ENCODE assay signal across 9 cellular contexts in the genomic region with DNA sequence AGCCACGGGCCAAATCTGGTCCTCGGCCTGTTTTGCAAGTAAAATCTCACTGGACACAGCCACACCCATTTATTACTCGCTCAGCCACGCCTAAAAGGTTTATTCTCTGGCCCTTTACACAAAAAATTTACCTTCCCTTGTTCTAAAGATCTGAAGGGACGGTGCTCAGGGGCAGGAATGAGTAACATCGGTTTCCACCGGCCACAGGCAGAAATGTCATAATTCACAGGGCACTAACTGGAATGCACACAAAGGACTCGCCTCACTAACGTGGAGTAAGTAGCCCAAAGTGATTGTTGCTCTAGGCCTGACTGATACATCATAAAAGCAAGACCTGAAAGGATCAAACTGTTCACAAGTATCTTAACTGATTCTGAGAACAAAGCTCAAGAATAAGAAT. TPM values are rescaled to one million over a fixed set of nuclear protein-coding genes. Genes with fewer than 3 reads are reported as not detected.
A peak's percentile ranks its signal among the peaks of the same experiment; 100 is the strongest.
DNase-seq lines count a peak whose midpoint lies in the region; ATAC-seq and TF ChIP-seq lines count a peak whose summit lies in the region.
"Had no signal": no experiment of that assay in that cellular context is flagged by ENCODE, and none has a peak within 500 bp of the region (broad histone marks: within the 10 kb centered on the region; RNA-seq: fewer than 3 reads in every experiment).

No MANE protein-coding gene starts in this region.

- peaks cover 4% of the 10 kb centered on the region for H3K36me3 Mint-ChIP-seq in activated CD4-positive, alpha-beta T cell treated with anti-CD3 and anti-CD28 coated beads for 36 hours (ENCODE audit: low read depth)
- H3K36me3 Mint-ChIP-seq in stimulated activated memory B cell treated with anti-CD40 and anti-IgM and Interleukin-4, amounts not matched to agents 10 μg/mL and 1 μg/mL and 100 μg/mL, for 72 hours: no peaks in the 10 kb centered on the region

- intact Hi-C loops in activated CD4-positive, alpha-beta T cell treated with anti-CD3 and anti-CD28 coated beads for 36 hours (cut with DNase I, micrococcal nuclease): no loop called here
- intact Hi-C loops in PC-3 (cut with micrococcal nuclease): no loop called here

- H3K4me1 ChIP-seq in PC-3 (ENCODE audit: insufficient read depth, low read length): peaks cover 16% of the 10 kb centered on the region

- H3K9ac ChIP-seq in PC-3 (ENCODE audit: low read length): 0 out of 2 replicates have a peak overlapping the region, but pooled peaks have one; percentile 3

- peaks cover 5% of the 10 kb centered on the region for H3K9me3 Mint-ChIP-seq in activated CD4-positive, alpha-beta T cell treated with anti-CD3 and anti-CD28 coated beads for 36 hours (ENCODE audit: low read depth)
- no peaks in the 10 kb centered on the region for H3K9me3 Mint-ChIP-seq in stimulated activated memory B cell treated with anti-CD40 and anti-IgM and Interleukin-4, amounts not matched to agents 10 μg/mL and 1 μg/mL and 100 μg/mL, for 72 hours

- peak; percentile 28 for ATAC-seq in activated CD4-positive, alpha-beta T cell treated with anti-CD3 and anti-CD28 coated beads for 36 hours
- peak; percentile 61 for ATAC-seq in PC-3
- ATAC-seq in esophagus mucosa: peak; percentile 14
- ATAC-seq in stimulated activated memory B cell treated with anti-CD40 and anti-IgM and Interleukin-4, amounts not matched to agents 10 μg/mL and 1 μg/mL and 100 μg/mL, for 72 hours: peak; percentile 34
- no peak for ATAC-seq in GM19035 (IDR thresholded peaks at IDR 0.05; ENCODE audit: unreplicated experiment)
- ATAC-seq: A549 had no signal

- no peaks in the 10 kb centered on the region for H3F3A ChIP-seq in PC-3 (ENCODE audit: low read length, unreplicated experiment)

- peak overlapping the region; percentile 51 for H3K27ac ChIP-seq in PC-3 (ENCODE audit: low read length)
- H3K27ac ChIP-seq: A549 had no signal

- no peaks in the 10 kb centered on the region for H3K27me3 ChIP-seq in PC-3 (ENCODE audit: low read length)

- H3K9me3 ChIP-seq in PC-3 (ENCODE audit: low read length): no peaks in the 10 kb centered on the region

- H3K4me1 Mint-ChIP-seq in activated CD4-positive, alpha-beta T cell treated with anti-CD3 and anti-CD28 coated beads for 36 hours: peaks cover 28% of the 10 kb centered on the region
- H3K4me1 Mint-ChIP-seq in stimulated activated memory B cell treated with anti-CD40 and anti-IgM and Interleukin-4, amounts not matched to agents 10 μg/mL and 1 μg/mL and 100 μg/mL, for 72 hours: peaks cover 39% of the 10 kb centered on the region

- BruUV-seq in PC-3 (replicated peaks; lab: Mats Ljungman, UMichigan): no TSS peak

- POLR2A ChIA-PET in activated CD4-positive, alpha-beta T cell treated with anti-CD3 and anti-CD28 coated beads for 36 hours (lab: Charles Lee): interaction anchor here (1.1 kb wide), 1 partner anchor 158 kb away, joined by 5 read pairs; no protein-coding TSS in a partner anchor
- POLR2A ChIA-PET in PC-3 (lab: Charles Lee; ENCODE audit: unreplicated experiment): no interaction called here

- DNase-seq in activated CD4-positive, alpha-beta T cell treated with anti-CD3 and anti-CD28 coated beads for 36 hours: peak; percentile 41
- no peak for DNase-seq in activated CD4-positive, alpha-beta T cell treated with anti-CD3 and anti-CD28 coated beads for 48 hours
- DNase-seq in PC-3 (peak; percentile 59), dedifferentiated amniotic fluid mesenchymal stem cell (ENCODE audit: extremely low spot score) (no peak)
- DNase-seq in NK-92 treated with Interleukin-12 subunit alpha and Interleukin-12 subunit beta, amount 100 ng/mL, for 24 hours (lab: John Stamatoyannopoulos, UW): no peak

- H3K36me3 ChIP-seq in PC-3 (ENCODE audit: low read depth, low read length): peaks cover 4% of the 10 kb centered on the region; the same call in 1 of the 2 replicates

- peak overlapping the region; percentile 82 for H3K27ac Mint-ChIP-seq in activated CD4-positive, alpha-beta T cell treated with anti-CD3 and anti-CD28 coated beads for 36 hours
- peak overlapping the region; percentile 67 for H3K27ac Mint-ChIP-seq in stimulated activated memory B cell treated with anti-CD40 and anti-IgM and Interleukin-4, amounts not matched to agents 10 μg/mL and 1 μg/mL and 100 μg/mL, for 72 hours

- no peaks in the 10 kb centered on the region for H3K27me3 Mint-ChIP-seq in activated CD4-positive, alpha-beta T cell treated with anti-CD3 and anti-CD28 coated beads for 36 hours
- H3K27me3 Mint-ChIP-seq in stimulated activated memory B cell treated with anti-CD40 and anti-IgM and Interleukin-4, amounts not matched to agents 10 μg/mL and 1 μg/mL and 100 μg/mL, for 72 hours: peaks cover 17% of the 10 kb centered on the region

- H3K4me3 ChIP-seq in PC-3 (ENCODE audit: low read length): no peak overlapping the region
- H3K4me3 ChIP-seq: A549 had no signal

- TF ChIP-seq CTCF in PC-3 (conservative IDR thresholded peaks at IDR 0.05; ENCODE audit: low read depth, low read length): no peak

- no peaks in the 10 kb centered on the region for H3K9me2 ChIP-seq in PC-3 (replicated peaks; ENCODE audit: low read length)

- peak overlapping the region; percentile 15; the same call in 1 of the 2 replicates for H2AFZ ChIP-seq in PC-3 (ENCODE audit: low read length)

- H4K20me1 ChIP-seq in PC-3 (ENCODE audit: low read length): no peaks in the 10 kb centered on the region

- peak overlapping the region; percentile 39 for H3K4me3 Mint-ChIP-seq in activated CD4-positive, alpha-beta T cell treated with anti-CD3 and anti-CD28 coated beads for 36 hours
- H3K4me3 Mint-ChIP-seq in stimulated activated memory B cell treated with anti-CD40 and anti-IgM and Interleukin-4, amounts not matched to agents 10 μg/mL and 1 μg/mL and 100 μg/mL, for 72 hours: no peak overlapping the region

- CTCF ChIA-PET in activated CD4-positive, alpha-beta T cell treated with anti-CD3 and anti-CD28 coated beads for 36 hours (lab: Charles Lee): interaction anchor here (0.7 to 2.8 kb wide), 6 partner anchors 9 to 167 kb away, joined by 3 to 15 read pairs (median 5); a partner anchor contains a TSS
- CTCF ChIA-PET in PC-3 (lab: Charles Lee): no interaction called here

- H3K79me2 ChIP-seq in PC-3 (ENCODE audit: low read length): no peaks in the 10 kb centered on the region

- peak overlapping the region; percentile 50 for H3K4me2 ChIP-seq in PC-3 (ENCODE audit: low read length)
- H3K4me2 ChIP-seq: A549 had no signal

RNA-seq across cellular contexts. Expression of a gene that starts 9.0 kb away (rescaled TPM):
- total RNA-seq in activated CD4-positive, alpha-beta T cell treated with anti-CD3 and anti-CD28 coated beads for 36 hours: 100 to 1,000 TPM; 122 to 133 TPM
- total RNA-seq in PC-3 (2014; rRNA removed): 77.9 and 79.6 TPM in 2 replicates
- total RNA-seq in esophagus mucosa: 99.2 TPM

RNA-seq across cellular contexts. Expression of a gene that starts 36.1 kb away (rescaled TPM):
- total RNA-seq in activated CD4-positive, alpha-beta T cell treated with anti-CD3 and anti-CD28 coated beads for 36 hours: 1 to 10 TPM; 1.1 to 1.5 TPM
- total RNA-seq in PC-3 (2014; rRNA removed) (12.3 and 13.2 TPM in 2 replicates), esophagus mucosa (3.9 TPM)

RNA-seq across cellular contexts. Expression of a gene that starts 48.0 kb away (rescaled TPM):
- 10 to 100 TPM; 91.5 to 94.4 TPM for total RNA-seq in activated CD4-positive, alpha-beta T cell treated with anti-CD3 and anti-CD28 coated beads for 36 hours
- 45.0 and 62.9 TPM in 2 replicates for total RNA-seq in PC-3 (2014; rRNA removed)
- 14.9 TPM for total RNA-seq in esophagus mucosa

RNA-seq across cellular contexts. Expression of a gene that starts 54.2 kb away (rescaled TPM):
- 1 to 10 TPM; 1.2 to 2.0 TPM for total RNA-seq in activated CD4-positive, alpha-beta T cell treated with anti-CD3 and anti-CD28 coated beads for 36 hours
- total RNA-seq in PC-3 (2014; rRNA removed) (4.2 and 6.1 TPM in 2 replicates), esophagus mucosa (1.6 TPM)

RNA-seq across cellular contexts. Expression of a gene that starts 58.7 kb away (rescaled TPM):
- under 1 TPM; 0.40 to 0.43 TPM for total RNA-seq in activated CD4-positive, alpha-beta T cell treated with anti-CD3 and anti-CD28 coated beads for 36 hours
- total RNA-seq in PC-3 (2014; rRNA removed): 159 and 199 TPM in 2 replicates
- total RNA-seq in esophagus mucosa: 22.0 TPM

Comparison
In these comparisons a context has a peak if more than half of its experiments do, and no peak if none do; other contexts are left out.
1. DNase-seq: peak in activated CD4-positive, alpha-beta T cell treated with anti-CD3 and anti-CD28 coated beads for 36 hours (single experiment) and PC-3 (single experiment); none in activated CD4-positive, alpha-beta T cell treated with anti-CD3 and anti-CD28 coated beads for 48 hours (single experiment), dedifferentiated amniotic fluid mesenchymal stem cell (single experiment) and NK-92 treated with Interleukin-12 subunit alpha and Interleukin-12 subunit beta, amount 100 ng/mL, for 24 hours (single experiment).